15 cellular contexts compared by ENCODE assay signal in genomic region chr16:49049191-49049590, GRCh38.
DNase-seq lines count a peak whose midpoint lies in the region; ATAC-seq and TF ChIP-seq lines count a peak whose summit lies in the region.
"Had no signal": no experiment of that assay in that cellular context is flagged by ENCODE, and none has a peak within 500 bp of the region (broad histone marks: within the 10 kb centered on the region; RNA-seq: fewer than 3 reads in every experiment).

No MANE protein-coding gene starts in this region.

- H3K4me3 Mint-ChIP-seq in GM23338, result no peak overlapping the region
- no peak overlapping the region for H3K4me3 Mint-ChIP-seq in type B pancreatic cell
- H3K4me3 Mint-ChIP-seq: CD4-positive, alpha-beta memory T cell had no signal

- H3K79me2 ChIP-seq in GM23338 (replicated peaks; ENCODE audit: insufficient read depth), result no peaks in the 10 kb centered on the region

- no peak overlapping the region for H3K27ac ChIP-seq in GM23338 (ENCODE audit: low read depth)
- no peak overlapping the region for H3K27ac ChIP-seq in coronary artery
- H3K27ac ChIP-seq: RWPE1, SJCRH30 had no signal

- no peaks in the 10 kb centered on the region for H3F3A ChIP-seq in GM23338 (replicated peaks; ENCODE audit: low read depth)

- H3K27ac Mint-ChIP-seq in GM23338 (no peak overlapping the region), type B pancreatic cell (no peak overlapping the region)
- H3K27ac Mint-ChIP-seq: CD4-positive, alpha-beta memory T cell had no signal

- H3K36me3 Mint-ChIP-seq in GM23338 (ENCODE audit: low read depth), result no peaks in the 10 kb centered on the region
- H3K36me3 Mint-ChIP-seq in type B pancreatic cell, result no peaks in the 10 kb centered on the region
- H3K36me3 Mint-ChIP-seq: CD4-positive, alpha-beta memory T cell had no signal

- no peak for ATAC-seq in GM23338

- no peak overlapping the region for H3K4me2 ChIP-seq in GM23338

- H3K27me3 Mint-ChIP-seq in GM23338 (ENCODE audit: insufficient read depth, low read depth, poor library complexity) (peaks cover 6% of the 10 kb centered on the region), type B pancreatic cell (peaks cover 23% of the 10 kb centered on the region)
- H3K27me3 Mint-ChIP-seq: CD4-positive, alpha-beta memory T cell had no signal

- H3K4me1 ChIP-seq in GM23338 (ENCODE audit: insufficient read depth), result no peaks in the 10 kb centered on the region; the same call in 1 of the 2 replicates
- H3K4me1 ChIP-seq: BE2C, SJCRH30 had no signal

- H3K27me3 ChIP-seq in GM23338 (ENCODE audit: insufficient read depth), result no peaks in the 10 kb centered on the region
- H3K27me3 ChIP-seq: BE2C had no signal

- H3K9me3 Mint-ChIP-seq in GM23338, result no peaks in the 10 kb centered on the region
- H3K9me3 Mint-ChIP-seq in type B pancreatic cell, result no peaks in the 10 kb centered on the region

- H3K36me3 ChIP-seq in GM23338 (ENCODE audit: insufficient read depth), result no peaks in the 10 kb centered on the region
- H3K36me3 ChIP-seq: BE2C, SJCRH30 had no signal

- no peak overlapping the region for H3K4me3 ChIP-seq in GM23338
- H3K4me3 ChIP-seq in coronary artery, result no peak overlapping the region
- H3K4me3 ChIP-seq: SJCRH30 had no signal

- H3K4me1 Mint-ChIP-seq in GM23338 (no peaks in the 10 kb centered on the region; the same call in 2 of the 3 replicates), type B pancreatic cell (ENCODE audit: unreplicated experiment) (no peaks in the 10 kb centered on the region)
- H3K4me1 Mint-ChIP-seq: CD4-positive, alpha-beta memory T cell had no signal

- DNase-seq in GM23338 (ENCODE audit: low spot score), result no peak
- DNase-seq in M059J (ENCODE audit: low read depth), result peak; percentile 15
- peak; percentile 21 for DNase-seq in coronary artery (ENCODE audit: low spot score)
- DNase-seq in midbrain (lab: John Stamatoyannopoulos, UW), result peak; percentile 4
- no peak for DNase-seq in MV-4-11 (lab: John Stamatoyannopoulos, UW)
- no peak for DNase-seq in NCI-H2081 treated with DMSO at 0.1 percent for 48 hours (lab: John Stamatoyannopoulos, UW)
- no peak for DNase-seq in type B pancreatic cell (ENCODE audit: extremely low spot score, unreplicated experiment)
- DNase-seq: BE2C; CD4-positive, alpha-beta memory T cell; DND-41; GF-D8; GOT3; NCI-H1436; SJCRH30 had no signal

- H4K20me1 ChIP-seq in GM23338 (replicated peaks; ENCODE audit: insufficient read depth), result no peaks in the 10 kb centered on the region

- peak; percentile 19 to 47; a peak in 2 of 4 replicates for TF ChIP-seq CTCF in GM23338 (conservative IDR thresholded peaks at IDR 0.05; ENCODE audit: low read depth in 2 of 2)
- TF ChIP-seq CTCF in coronary artery (IDR thresholded peaks at IDR 0.05), result no peak
- TF ChIP-seq CTCF in type B pancreatic cell (conservative IDR thresholded peaks at IDR 0.05), result no peak

- no peak overlapping the region for H2AFZ ChIP-seq in GM23338

- no peaks in the 10 kb centered on the region for H3K9me2 ChIP-seq in GM23338 (ENCODE audit: insufficient read depth)

TF ChIP-seq in GM23338, 12 proteins besides CTCF, POLR2A, EP300 and RAD21 (continues in another document):
- TF ChIP-seq EZH2 (IDR thresholded peaks at IDR 0.05; ENCODE audit: low read depth, unreplicated experiment) (no peak), EZH2phosphoT487 (IDR thresholded peaks at IDR 0.05; ENCODE audit: unreplicated experiment) (no peak), POLR2AphosphoS5 (IDR thresholded peaks at IDR 0.05; ENCODE audit: low read depth) (no peak), CREB1 (CRISPR knock-in tag; IDR thresholded peaks at IDR 0.05; ENCODE audit: low read depth) (no peak), ZNF114 (CRISPR knock-in tag; IDR thresholded peaks at IDR 0.05) (no peak), ZNF331 (CRISPR knock-in tag; IDR thresholded peaks at IDR 0.05; ENCODE audit: low read depth) (no peak)
- TF ChIP-seq, protein P1, sequence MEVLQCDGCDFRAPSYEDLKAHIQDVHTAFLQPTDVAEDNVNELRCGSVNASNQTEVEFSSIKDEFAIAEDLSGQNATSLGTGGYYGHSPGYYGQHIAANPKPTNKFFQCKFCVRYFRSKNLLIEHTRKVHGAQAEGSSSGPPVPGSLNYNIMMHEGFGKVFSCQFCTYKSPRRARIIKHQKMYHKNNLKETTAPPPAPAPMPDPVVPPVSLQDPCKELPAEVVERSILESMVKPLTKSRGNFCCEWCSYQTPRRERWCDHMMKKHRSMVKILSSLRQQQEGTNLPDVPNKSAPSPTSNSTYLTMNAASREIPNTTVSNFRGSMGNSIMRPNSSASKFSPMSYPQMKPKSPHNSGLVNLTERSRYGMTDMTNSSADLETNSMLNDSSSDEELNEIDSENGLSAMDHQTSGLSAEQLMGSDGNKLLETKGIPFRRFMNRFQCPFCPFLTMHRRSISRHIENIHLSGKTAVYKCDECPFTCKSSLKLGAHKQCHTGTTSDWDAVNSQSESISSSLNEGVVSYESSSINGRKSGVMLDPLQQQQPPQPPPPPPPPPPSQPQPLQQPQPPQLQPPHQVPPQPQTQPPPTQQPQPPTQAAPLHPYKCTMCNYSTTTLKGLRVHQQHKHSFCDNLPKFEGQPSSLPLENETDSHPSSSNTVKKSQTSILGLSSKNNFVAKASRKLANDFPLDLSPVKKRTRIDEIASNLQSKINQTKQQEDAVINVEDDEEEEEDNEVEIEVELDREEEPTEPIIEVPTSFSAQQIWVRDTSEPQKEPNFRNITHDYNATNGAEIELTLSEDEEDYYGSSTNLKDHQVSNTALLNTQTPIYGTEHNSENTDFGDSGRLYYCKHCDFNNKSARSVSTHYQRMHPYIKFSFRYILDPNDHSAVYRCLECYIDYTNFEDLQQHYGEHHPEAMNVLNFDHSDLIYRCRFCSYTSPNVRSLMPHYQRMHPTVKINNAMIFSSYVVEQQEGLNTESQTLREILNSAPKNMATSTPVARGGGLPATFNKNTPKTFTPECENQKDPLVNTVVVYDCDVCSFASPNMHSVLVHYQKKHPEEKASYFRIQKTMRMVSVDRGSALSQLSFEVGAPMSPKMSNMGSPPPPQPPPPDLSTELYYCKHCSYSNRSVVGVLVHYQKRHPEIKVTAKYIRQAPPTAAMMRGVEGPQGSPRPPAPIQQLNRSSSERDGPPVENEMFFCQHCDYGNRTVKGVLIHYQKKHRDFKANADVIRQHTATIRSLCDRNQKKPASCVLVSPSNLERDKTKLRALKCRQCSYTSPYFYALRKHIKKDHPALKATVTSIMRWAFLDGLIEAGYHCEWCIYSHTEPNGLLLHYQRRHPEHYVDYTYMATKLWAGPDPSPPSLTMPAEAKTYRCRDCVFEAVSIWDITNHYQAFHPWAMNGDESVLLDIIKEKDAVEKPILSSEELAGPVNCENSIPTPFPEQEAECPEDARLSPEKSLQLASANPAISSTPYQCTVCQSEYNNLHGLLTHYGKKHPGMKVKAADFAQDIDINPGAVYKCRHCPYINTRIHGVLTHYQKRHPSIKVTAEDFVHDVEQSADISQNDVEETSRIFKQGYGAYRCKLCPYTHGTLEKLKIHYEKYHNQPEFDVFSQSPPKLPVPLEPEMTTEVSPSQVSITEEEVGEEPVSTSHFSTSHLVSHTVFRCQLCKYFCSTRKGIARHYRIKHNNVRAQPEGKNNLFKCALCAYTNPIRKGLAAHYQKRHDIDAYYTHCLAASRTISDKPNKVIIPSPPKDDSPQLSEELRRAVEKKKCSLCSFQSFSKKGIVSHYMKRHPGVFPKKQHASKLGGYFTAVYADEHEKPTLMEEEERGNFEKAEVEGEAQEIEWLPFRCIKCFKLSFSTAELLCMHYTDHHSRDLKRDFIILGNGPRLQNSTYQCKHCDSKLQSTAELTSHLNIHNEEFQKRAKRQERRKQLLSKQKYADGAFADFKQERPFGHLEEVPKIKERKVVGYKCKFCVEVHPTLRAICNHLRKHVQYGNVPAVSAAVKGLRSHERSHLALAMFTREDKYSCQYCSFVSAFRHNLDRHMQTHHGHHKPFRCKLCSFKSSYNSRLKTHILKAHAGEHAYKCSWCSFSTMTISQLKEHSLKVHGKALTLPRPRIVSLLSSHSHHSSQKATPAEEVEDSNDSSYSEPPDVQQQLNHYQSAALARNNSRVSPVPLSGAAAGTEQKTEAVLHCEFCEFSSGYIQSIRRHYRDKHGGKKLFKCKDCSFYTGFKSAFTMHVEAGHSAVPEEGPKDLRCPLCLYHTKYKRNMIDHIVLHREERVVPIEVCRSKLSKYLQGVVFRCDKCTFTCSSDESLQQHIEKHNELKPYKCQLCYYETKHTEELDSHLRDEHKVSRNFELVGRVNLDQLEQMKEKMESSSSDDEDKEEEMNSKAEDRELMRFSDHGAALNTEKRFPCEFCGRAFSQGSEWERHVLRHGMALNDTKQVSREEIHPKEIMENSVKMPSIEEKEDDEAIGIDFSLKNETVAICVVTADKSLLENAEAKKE (CRISPR knock-in tag; IDR thresholded peaks at IDR 0.05), result no peak
- TF ChIP-seq, protein P2, sequence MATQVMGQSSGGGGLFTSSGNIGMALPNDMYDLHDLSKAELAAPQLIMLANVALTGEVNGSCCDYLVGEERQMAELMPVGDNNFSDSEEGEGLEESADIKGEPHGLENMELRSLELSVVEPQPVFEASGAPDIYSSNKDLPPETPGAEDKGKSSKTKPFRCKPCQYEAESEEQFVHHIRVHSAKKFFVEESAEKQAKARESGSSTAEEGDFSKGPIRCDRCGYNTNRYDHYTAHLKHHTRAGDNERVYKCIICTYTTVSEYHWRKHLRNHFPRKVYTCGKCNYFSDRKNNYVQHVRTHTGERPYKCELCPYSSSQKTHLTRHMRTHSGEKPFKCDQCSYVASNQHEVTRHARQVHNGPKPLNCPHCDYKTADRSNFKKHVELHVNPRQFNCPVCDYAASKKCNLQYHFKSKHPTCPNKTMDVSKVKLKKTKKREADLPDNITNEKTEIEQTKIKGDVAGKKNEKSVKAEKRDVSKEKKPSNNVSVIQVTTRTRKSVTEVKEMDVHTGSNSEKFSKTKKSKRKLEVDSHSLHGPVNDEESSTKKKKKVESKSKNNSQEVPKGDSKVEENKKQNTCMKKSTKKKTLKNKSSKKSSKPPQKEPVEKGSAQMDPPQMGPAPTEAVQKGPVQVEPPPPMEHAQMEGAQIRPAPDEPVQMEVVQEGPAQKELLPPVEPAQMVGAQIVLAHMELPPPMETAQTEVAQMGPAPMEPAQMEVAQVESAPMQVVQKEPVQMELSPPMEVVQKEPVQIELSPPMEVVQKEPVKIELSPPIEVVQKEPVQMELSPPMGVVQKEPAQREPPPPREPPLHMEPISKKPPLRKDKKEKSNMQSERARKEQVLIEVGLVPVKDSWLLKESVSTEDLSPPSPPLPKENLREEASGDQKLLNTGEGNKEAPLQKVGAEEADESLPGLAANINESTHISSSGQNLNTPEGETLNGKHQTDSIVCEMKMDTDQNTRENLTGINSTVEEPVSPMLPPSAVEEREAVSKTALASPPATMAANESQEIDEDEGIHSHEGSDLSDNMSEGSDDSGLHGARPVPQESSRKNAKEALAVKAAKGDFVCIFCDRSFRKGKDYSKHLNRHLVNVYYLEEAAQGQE (IDR thresholded peaks at IDR 0.05; ENCODE audit: unreplicated experiment), result no peak

Comparison
In these comparisons a context has a peak if more than half of its experiments do, and no peak if none do; other contexts are left out.
1. DNase-seq: peak in M059J (single experiment), coronary artery (single experiment) and midbrain (single experiment); none in GM23338 (single experiment), MV-4-11 (single experiment), NCI-H2081 treated with DMSO at 0.1 percent for 48 hours (single experiment) and type B pancreatic cell (single experiment).
2. CTCF ChIP-seq: peak in GM23338 (2 of 2); none in coronary artery (single experiment) and type B pancreatic cell (single experiment).